21 cellular contexts compared by ENCODE assay signal in the genomic region with DNA sequence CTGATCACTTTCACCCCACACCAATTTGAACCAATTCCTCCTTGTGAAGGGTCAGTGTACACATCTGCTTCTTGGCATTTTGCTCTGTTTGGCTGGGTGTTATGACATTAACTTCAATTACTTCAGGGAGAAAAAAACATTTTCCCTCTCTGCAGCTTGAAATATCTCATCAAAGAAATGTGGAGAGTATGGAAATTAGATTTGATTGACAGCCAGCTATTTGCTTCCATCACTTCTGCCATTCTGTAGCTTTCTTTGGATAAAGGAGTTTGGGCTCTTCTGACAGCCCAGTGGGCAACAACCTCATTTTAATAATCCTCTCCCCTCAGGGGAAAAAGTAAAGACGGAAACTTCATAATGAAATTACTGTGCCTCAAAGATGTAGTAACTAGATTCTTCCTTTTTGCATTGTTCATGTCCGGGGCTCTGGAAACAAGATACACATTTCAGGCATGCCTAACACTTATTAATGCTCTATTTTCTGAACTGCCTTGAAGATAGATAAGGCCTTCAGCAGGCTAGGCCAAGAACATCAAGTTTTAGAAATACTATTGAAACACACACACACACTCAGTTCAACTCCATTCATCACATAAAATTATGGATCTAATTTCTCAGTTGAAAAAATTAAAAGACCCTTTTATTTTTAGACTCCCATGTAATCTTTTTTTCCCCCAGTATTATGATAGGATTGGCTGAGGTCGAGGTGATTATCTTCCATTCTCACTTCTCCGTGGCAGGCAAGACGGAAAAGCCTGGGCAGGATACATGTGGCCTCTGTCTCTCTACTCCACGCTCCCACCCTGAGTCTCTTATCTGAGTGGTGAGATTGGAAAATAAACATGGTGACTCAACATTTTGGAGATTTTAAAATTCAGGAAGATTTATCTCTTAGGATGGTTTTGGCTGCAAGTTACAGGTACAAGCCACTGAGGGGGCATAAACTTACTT. TPM values are rescaled to one million over a fixed set of nuclear protein-coding genes. Genes with fewer than 3 reads are reported as not detected.
DNase-seq lines count a peak whose midpoint lies in the region; FAIRE-seq and TF ChIP-seq lines count a peak whose summit lies in the region.
"Had no signal": no experiment of that assay in that cellular context is flagged by ENCODE, and none has a peak within 500 bp of the region (broad histone marks: within the 10 kb centered on the region; RNA-seq: fewer than 3 reads in every experiment).

No MANE protein-coding gene starts in this region.

- H3K79me2 ChIP-seq in endothelial cell of umbilical vein (ENCODE audit: control insufficient read depth, insufficient read depth, low read length) (no peaks in the 10 kb centered on the region), neural cell (replicated peaks; ENCODE audit: insufficient read depth, low read length) (no peaks in the 10 kb centered on the region)

- no peaks in the 10 kb centered on the region for H3K27me3 ChIP-seq in A673 (replicated peaks; ENCODE audit: insufficient read depth, low read depth, low read length, poor library complexity)
- H3K27me3 ChIP-seq in endothelial cell of umbilical vein (ENCODE audit: control insufficient read depth in 2 of 2, insufficient read depth in 2 of 2, low read length in 2 of 2), result peaks cover 15 to 17% of the 10 kb centered on the region in 2 experiments
- H3K27me3 ChIP-seq in neural cell (ENCODE audit: insufficient read depth, low read depth, low read length), result no peaks in the 10 kb centered on the region
- H3K27me3 ChIP-seq in MG63, result no peaks in the 10 kb centered on the region
- H3K27me3 ChIP-seq in CD8-positive, alpha-beta memory T cell (ENCODE audit: insufficient read depth, low read length, poor library complexity, severe bottlenecking), result no peaks in the 10 kb centered on the region

- H3K4me3 Mint-ChIP-seq in CD8-positive, alpha-beta memory T cell, result no peak overlapping the region
- H3K4me3 Mint-ChIP-seq: CD4-positive, alpha-beta memory T cell had no signal

- H3K4me2 ChIP-seq in endothelial cell of umbilical vein (ENCODE audit: insufficient read depth, low read length) (no peak overlapping the region), neural cell (ENCODE audit: low read length) (no peak overlapping the region)
- H3K4me2 ChIP-seq: A549 had no signal

- no peaks in the 10 kb centered on the region for H3K9me1 ChIP-seq in endothelial cell of umbilical vein (replicated peaks; ENCODE audit: control insufficient read depth, extremely low read depth, insufficient read depth, low read length)

- H3K9me3 ChIP-seq in A673 (ENCODE audit: low read depth, low read length, poor library complexity, severe bottlenecking) (no peaks in the 10 kb centered on the region), endothelial cell of umbilical vein (replicated peaks; ENCODE audit: control insufficient read depth, insufficient read depth, low read length) (no peaks in the 10 kb centered on the region), neural cell (ENCODE audit: low read length) (no peaks in the 10 kb centered on the region), MG63 (no peaks in the 10 kb centered on the region)
- H3K9me3 ChIP-seq in CD8-positive, alpha-beta memory T cell (ENCODE audit: low read length), result no peaks in the 10 kb centered on the region
- H3K9me3 ChIP-seq: A549, HAP-1 had no signal

- peaks cover 13 to 33% of the 10 kb centered on the region in 2 donors for H3K27me3 Mint-ChIP-seq in CD8-positive, alpha-beta memory T cell

- no peaks in the 10 kb centered on the region for H3K9me2 ChIP-seq in neural cell (ENCODE audit: insufficient read depth, low read length)

- peak; percentile 68 for TF ChIP-seq EP300 in neural cell (conservative IDR thresholded peaks at IDR 0.05; ENCODE audit: poor library complexity, severe bottlenecking)

- POLR2A ChIA-PET in A673 (lab: Charles Lee; ENCODE audit: low non-redundant PET), result interaction anchor here (0.5 kb wide), 1 partner anchor 511 kb away, joined by 4 read pairs; no protein-coding TSS in a partner anchor
- POLR2A ChIA-PET in HEK293T (lab: Yijun Ruan, JAX), result no interaction called here
- POLR2A ChIA-PET in endothelial cell of umbilical vein (lab: Charles Lee), result no interaction called here
- POLR2A ChIA-PET in CD8-positive, alpha-beta memory T cell (lab: Charles Lee), result no interaction called here

- no peak for TF ChIP-seq RAD21 in neural cell (conservative IDR thresholded peaks at IDR 0.05)

- H3K36me3 Mint-ChIP-seq in CD8-positive, alpha-beta memory T cell, result peaks cover 0 to 4% (median 0%) of the 10 kb centered on the region in 3 donors
- H3K36me3 Mint-ChIP-seq: CD4-positive, alpha-beta memory T cell had no signal

- H3K4me1 ChIP-seq in A673 (ENCODE audit: insufficient read depth, low read length, poor library complexity, severe bottlenecking) (peaks cover 28% of the 10 kb centered on the region), endothelial cell of umbilical vein (ENCODE audit: control insufficient read depth, extremely low read depth, insufficient read depth, low read length) (no peaks in the 10 kb centered on the region)
- H3K4me1 ChIP-seq in CD8-positive, alpha-beta memory T cell (ENCODE audit: insufficient read depth, low read length), result no peaks in the 10 kb centered on the region
- H3K4me1 ChIP-seq: A549, HAP-1 had no signal

- H4K20me1 ChIP-seq in endothelial cell of umbilical vein (replicated peaks; ENCODE audit: control insufficient read depth, extremely low read depth, insufficient read depth, low read length), result no peaks in the 10 kb centered on the region
- H4K20me1 ChIP-seq in neural cell (ENCODE audit: insufficient read depth), result no peaks in the 10 kb centered on the region

- no peak overlapping the region for H3K4me3 ChIP-seq in A673 (ENCODE audit: low read depth, low read length, poor library complexity, severe bottlenecking)
- H3K4me3 ChIP-seq in endothelial cell of umbilical vein (replicated peaks in 1 of 3; ENCODE audit: insufficient read depth in 1 of 3, low read depth in 1 of 3, low read length in 3 of 3), result no peak overlapping the region
- H3K4me3 ChIP-seq in neural cell (ENCODE audit: low read length), result no peak overlapping the region
- no peak overlapping the region for H3K4me3 ChIP-seq in MG63
- no peak overlapping the region for H3K4me3 ChIP-seq in CD8-positive, alpha-beta memory T cell (ENCODE audit: low read length)
- H3K4me3 ChIP-seq: A549, HAP-1 had no signal

- dilution Hi-C loops in endothelial cell of umbilical vein (cut with MboI; ENCODE audit: extremely low pct_ligation_motif_present, low sequenced_read_pairs), result no loop called here

- H3K36me3 ChIP-seq in A673 (ENCODE audit: insufficient read depth, low read length, poor library complexity, severe bottlenecking) (no peaks in the 10 kb centered on the region), endothelial cell of umbilical vein (ENCODE audit: control insufficient read depth in 2 of 2, extremely low read depth in 1 of 2, insufficient read depth in 2 of 2, low read length in 2 of 2) (no peaks in the 10 kb centered on the region), neural cell (ENCODE audit: insufficient read depth, low read length) (no peaks in the 10 kb centered on the region), MG63 (no peaks in the 10 kb centered on the region)
- H3K36me3 ChIP-seq in CD8-positive, alpha-beta memory T cell (ENCODE audit: insufficient read depth, low read length), result no peaks in the 10 kb centered on the region
- H3K36me3 ChIP-seq: HAP-1 had no signal

- H3K9me3 Mint-ChIP-seq in CD8-positive, alpha-beta memory T cell, result no peaks in the 10 kb centered on the region

- BruUV-seq in A673 (replicated peaks; lab: Mats Ljungman, UMichigan) (no TSS peak), endothelial cell of umbilical vein (replicated peaks; lab: Mats Ljungman, UMichigan) (no TSS peak)

- H3K9ac ChIP-seq in endothelial cell of umbilical vein (replicated peaks; ENCODE audit: extremely low read depth, insufficient read depth, low read length), result no peak overlapping the region
- H3K9ac ChIP-seq in neural cell (ENCODE audit: low read length), result no peak overlapping the region

- TF ChIP-seq CTCF in A673 (conservative IDR thresholded peaks at IDR 0.05; ENCODE audit: low read depth, low read length) (no peak), endothelial cell of umbilical vein (IDR thresholded peaks at IDR 0.05; ENCODE audit: extremely low read depth in 1 of 2, insufficient read depth in 1 of 2, low read depth in 1 of 2, low read length in 2 of 2) (no peak), neural cell (IDR thresholded peaks at IDR 0.05; ENCODE audit: poor library complexity, severe bottlenecking) (no peak)

- H2AFZ ChIP-seq in endothelial cell of umbilical vein (ENCODE audit: low read depth, low read length) (no peak overlapping the region), neural cell (ENCODE audit: low read depth, low read length) (no peak overlapping the region)

- H3K4me1 Mint-ChIP-seq in CD8-positive, alpha-beta memory T cell, result no peaks in the 10 kb centered on the region
- H3K4me1 Mint-ChIP-seq: CD4-positive, alpha-beta memory T cell had no signal

- no peaks in the 10 kb centered on the region for H3F3A ChIP-seq in neural cell (ENCODE audit: insufficient read depth, low read length, poor library complexity, severe bottlenecking)

- CTCF ChIA-PET in A673 (lab: Charles Lee), result interaction anchor here (0.9 kb wide), 1 partner anchor 20 kb away, joined by 3 read pairs; no protein-coding TSS in a partner anchor
- CTCF ChIA-PET in HEK293T (lab: Yijun Ruan, JAX), result no interaction called here
- CTCF ChIA-PET in endothelial cell of umbilical vein (lab: Charles Lee), result no interaction called here
- CTCF ChIA-PET in CD8-positive, alpha-beta memory T cell (lab: Charles Lee), result no interaction called here

- DNase-seq in A673 (ENCODE audit: low spot score) (peak; percentile 94), HEK293T (ENCODE audit: extremely low spot score) (no peak), endothelial cell of umbilical vein (ENCODE audit: low read depth, low spot score) (no peak), retina (no peak), MG63 (no peak)
- DNase-seq in CD8-positive, alpha-beta memory T cell, result no peak
- DNase-seq: 8988T; C1 segment of cervical spinal cord; CD4-positive, alpha-beta memory T cell; DMS 273 treated with DMSO at 0.1 percent for 48 hours; DMS79; EL; GDM1; GOT3 had no signal

- no peak overlapping the region for H3K27ac Mint-ChIP-seq in CD8-positive, alpha-beta memory T cell
- H3K27ac Mint-ChIP-seq: CD4-positive, alpha-beta memory T cell had no signal

- intact Hi-C loops in A673 (cut with micrococcal nuclease; ENCODE audit: unreplicated experiment), result no loop called here
- intact Hi-C loops in endothelial cell of umbilical vein (cut with micrococcal nuclease), result no loop called here

- peak; percentile 18 for FAIRE-seq in endothelial cell of umbilical vein (lab: Jason Lieb, UNC)
- FAIRE-seq: A549, D721Med, GM12891, H54 had no signal

- H3K27ac ChIP-seq in A673 (ENCODE audit: low read depth, low read length, poor library complexity, severe bottlenecking) (peak overlapping the region; percentile 69), endothelial cell of umbilical vein (ENCODE audit: insufficient read depth, low read depth, low read length) (no peak overlapping the region), neural cell (ENCODE audit: low read length) (no peak overlapping the region)
- no peak overlapping the region for H3K27ac ChIP-seq in CD8-positive, alpha-beta memory T cell (ENCODE audit: low read depth, low read length)
- H3K27ac ChIP-seq: A549 had no signal

- TF ChIP-seq POLR2A in endothelial cell of umbilical vein (IDR thresholded peaks at IDR 0.05; ENCODE audit: low read depth, low read length), result no peak

RNA-seq across cellular contexts. Expression of a gene that starts 10.3 kb away (rescaled TPM):
- total RNA-seq in A673 (2021) (not detected in 2 replicates), endothelial cell of umbilical vein (not detected in 2 replicates)
- polyA plus RNA-seq in endothelial cell of umbilical vein (not detected in 2 replicates), neural cell (not detected in 2 replicates)
- not detected in 2 replicates for polyA plus RNA-seq in endothelial cell of umbilical vein (2011; cell fraction: cytosol; rRNA removed)
- polyA plus RNA-seq in endothelial cell of umbilical vein (2011; cell fraction: nucleus; rRNA removed), result not detected in 2 replicates
- polyA plus RNA-seq in endothelial cell of umbilical vein (2012), result not detected in 2 replicates
- polyA minus RNA-seq in endothelial cell of umbilical vein (not detected in 2 replicates), neural cell (not detected in 2 replicates)
- polyA minus RNA-seq in endothelial cell of umbilical vein (2011; cell fraction: cytosol; rRNA and poly(A)+ RNA removed), result not detected
- polyA minus RNA-seq in endothelial cell of umbilical vein (2011; cell fraction: nucleus; rRNA and poly(A)+ RNA removed), result not detected in 2 replicates
- not detected in 2 replicates for total RNA-seq in MG63 (2014; rRNA removed; shearing (Covaris generic); ENCODE audit: low replicate concordance)
- not detected for total RNA-seq in CD8-positive, alpha-beta memory T cell
- polyA plus RNA-seq in CD8-positive, alpha-beta memory T cell, result not detected
- total RNA-seq: CD4-positive, alpha-beta memory T cell had no signal
- polyA plus RNA-seq: A549; BJ; CD4-positive, alpha-beta memory T cell had no signal
